ENCODE assay signal across 1 cellular context in the genomic region with DNA sequence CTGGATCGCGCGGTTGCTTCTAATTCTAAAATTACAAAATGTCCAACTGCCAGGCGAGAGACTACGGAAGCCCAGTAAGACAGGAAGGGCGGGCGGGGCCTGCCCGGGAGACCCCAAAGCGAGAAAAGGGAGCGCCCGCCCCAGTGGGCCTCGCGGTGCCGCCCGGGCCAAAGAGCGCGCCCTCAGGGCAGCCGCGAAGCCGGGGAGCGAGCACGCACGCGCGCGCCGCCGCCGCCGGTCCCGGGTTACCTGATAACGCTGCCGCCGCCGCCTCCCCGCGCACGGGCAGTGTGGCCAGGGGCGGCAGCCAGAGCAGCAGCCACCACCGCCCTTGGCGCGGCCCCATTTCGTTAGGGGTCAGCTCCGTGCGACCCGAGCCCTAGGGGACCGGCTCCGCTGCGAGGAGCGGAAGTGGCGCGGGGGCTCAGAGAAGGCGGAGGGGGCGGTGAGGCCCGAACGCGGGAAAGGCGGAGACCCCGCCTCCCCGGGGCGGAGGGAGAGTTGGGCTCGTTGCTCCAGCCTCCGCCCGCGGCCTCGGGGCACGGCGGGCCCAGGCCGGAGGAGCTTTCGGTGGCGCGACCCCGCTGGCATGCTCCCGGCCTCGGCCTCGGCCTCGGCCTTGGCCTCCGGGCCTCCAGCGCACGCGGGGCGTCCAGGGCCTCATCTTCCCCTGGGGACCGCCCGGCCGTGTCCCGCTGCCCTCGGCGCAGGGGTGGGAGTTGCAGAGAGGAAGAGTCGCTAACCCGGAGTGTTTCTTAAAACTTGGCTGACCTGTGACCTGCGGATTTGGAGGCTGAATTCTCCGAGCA.
TF ChIP-seq lines count a peak whose summit lies in the region.

A gene with protein sequence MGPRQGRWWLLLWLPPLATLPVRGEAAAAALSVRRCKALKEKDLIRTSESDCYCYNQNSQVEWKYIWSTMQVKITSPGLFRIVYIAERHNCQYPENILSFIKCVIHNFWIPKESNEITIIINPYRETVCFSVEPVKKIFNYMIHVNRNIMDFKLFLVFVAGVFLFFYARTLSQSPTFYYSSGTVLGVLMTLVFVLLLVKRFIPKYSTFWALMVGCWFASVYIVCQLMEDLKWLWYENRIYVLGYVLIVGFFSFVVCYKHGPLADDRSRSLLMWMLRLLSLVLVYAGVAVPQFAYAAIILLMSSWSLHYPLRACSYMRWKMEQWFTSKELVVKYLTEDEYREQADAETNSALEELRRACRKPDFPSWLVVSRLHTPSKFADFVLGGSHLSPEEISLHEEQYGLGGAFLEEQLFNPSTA (minus strand): TSS at position 413 of the 809 bp plus-strand sequence. CDS start 67 bp downstream, at position 346.

TF ChIP-seq in K562, 482 proteins besides CTCF, POLR2A, EP300 and RAD21 (continued from another document and continues in another):
- TF ChIP-seq, protein P1, sequence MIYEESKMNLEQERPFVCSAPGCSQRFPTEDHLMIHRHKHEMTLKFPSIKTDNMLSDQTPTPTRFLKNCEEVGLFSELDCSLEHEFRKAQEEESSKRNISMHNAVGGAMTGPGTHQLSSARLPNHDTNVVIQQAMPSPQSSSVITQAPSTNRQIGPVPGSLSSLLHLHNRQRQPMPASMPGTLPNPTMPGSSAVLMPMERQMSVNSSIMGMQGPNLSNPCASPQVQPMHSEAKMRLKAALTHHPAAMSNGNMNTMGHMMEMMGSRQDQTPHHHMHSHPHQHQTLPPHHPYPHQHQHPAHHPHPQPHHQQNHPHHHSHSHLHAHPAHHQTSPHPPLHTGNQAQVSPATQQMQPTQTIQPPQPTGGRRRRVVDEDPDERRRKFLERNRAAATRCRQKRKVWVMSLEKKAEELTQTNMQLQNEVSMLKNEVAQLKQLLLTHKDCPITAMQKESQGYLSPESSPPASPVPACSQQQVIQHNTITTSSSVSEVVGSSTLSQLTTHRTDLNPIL (CRISPR knock-in tag; IDR thresholded peaks at IDR 0.05) = no peak
- no peak for TF ChIP-seq ZFP1 (CRISPR knock-in tag; IDR thresholded peaks at IDR 0.05)
- no peak for TF ChIP-seq CBX3 (IDR thresholded peaks at IDR 0.05; ENCODE audit: borderline replicate concordance in 1 of 2, low read length in 2 of 2)
- TF ChIP-seq RBFOX2 (IDR thresholded peaks at IDR 0.05; ENCODE audit: low read depth, low read length) = peak; percentile 95
- TF ChIP-seq NBN (IDR thresholded peaks at IDR 0.05; ENCODE audit: low read depth) = no peak
- no peak for TF ChIP-seq GABPB2 (CRISPR knock-in tag; conservative IDR thresholded peaks at IDR 0.05)
- no peak for TF ChIP-seq POLR2AphosphoS2 (IDR thresholded peaks at IDR 0.05; ENCODE audit: low read length)
- TF ChIP-seq, protein P2, sequence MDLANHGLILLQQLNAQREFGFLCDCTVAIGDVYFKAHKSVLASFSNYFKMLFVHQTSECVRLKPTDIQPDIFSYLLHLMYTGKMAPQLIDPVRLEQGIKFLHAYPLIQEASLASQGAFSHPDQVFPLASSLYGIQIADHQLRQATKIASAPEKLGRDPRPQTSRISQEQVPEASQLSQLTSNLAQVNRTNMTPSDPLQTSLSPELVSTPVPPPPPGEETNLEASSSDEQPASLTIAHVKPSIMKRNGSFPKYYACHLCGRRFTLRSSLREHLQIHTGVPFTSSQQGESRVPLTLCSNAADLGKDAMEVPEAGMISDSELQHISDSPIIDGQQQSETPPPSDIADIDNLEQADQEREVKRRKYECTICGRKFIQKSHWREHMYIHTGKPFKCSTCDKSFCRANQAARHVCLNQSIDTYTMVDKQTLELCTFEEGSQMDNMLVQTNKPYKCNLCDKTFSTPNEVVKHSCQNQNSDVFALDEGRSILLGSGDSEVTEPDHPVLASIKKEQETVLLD (IDR thresholded peaks at IDR 0.05) = peak; percentile 34; the same call in 1 of the 2 replicates
- TF ChIP-seq KDM2B (CRISPR knock-in tag; IDR thresholded peaks at IDR 0.05) = no peak
- no peak for TF ChIP-seq POU5F1 (IDR thresholded peaks at IDR 0.05; ENCODE audit: borderline replicate concordance, low read depth, low read length, partially characterized antibody)
- no peak for TF ChIP-seq PYGO2 (tag; IDR thresholded peaks at IDR 0.05)
- no peak for TF ChIP-seq ZNF436 (CRISPR knock-in tag; IDR thresholded peaks at IDR 0.05)
- TF ChIP-seq, protein P3, sequence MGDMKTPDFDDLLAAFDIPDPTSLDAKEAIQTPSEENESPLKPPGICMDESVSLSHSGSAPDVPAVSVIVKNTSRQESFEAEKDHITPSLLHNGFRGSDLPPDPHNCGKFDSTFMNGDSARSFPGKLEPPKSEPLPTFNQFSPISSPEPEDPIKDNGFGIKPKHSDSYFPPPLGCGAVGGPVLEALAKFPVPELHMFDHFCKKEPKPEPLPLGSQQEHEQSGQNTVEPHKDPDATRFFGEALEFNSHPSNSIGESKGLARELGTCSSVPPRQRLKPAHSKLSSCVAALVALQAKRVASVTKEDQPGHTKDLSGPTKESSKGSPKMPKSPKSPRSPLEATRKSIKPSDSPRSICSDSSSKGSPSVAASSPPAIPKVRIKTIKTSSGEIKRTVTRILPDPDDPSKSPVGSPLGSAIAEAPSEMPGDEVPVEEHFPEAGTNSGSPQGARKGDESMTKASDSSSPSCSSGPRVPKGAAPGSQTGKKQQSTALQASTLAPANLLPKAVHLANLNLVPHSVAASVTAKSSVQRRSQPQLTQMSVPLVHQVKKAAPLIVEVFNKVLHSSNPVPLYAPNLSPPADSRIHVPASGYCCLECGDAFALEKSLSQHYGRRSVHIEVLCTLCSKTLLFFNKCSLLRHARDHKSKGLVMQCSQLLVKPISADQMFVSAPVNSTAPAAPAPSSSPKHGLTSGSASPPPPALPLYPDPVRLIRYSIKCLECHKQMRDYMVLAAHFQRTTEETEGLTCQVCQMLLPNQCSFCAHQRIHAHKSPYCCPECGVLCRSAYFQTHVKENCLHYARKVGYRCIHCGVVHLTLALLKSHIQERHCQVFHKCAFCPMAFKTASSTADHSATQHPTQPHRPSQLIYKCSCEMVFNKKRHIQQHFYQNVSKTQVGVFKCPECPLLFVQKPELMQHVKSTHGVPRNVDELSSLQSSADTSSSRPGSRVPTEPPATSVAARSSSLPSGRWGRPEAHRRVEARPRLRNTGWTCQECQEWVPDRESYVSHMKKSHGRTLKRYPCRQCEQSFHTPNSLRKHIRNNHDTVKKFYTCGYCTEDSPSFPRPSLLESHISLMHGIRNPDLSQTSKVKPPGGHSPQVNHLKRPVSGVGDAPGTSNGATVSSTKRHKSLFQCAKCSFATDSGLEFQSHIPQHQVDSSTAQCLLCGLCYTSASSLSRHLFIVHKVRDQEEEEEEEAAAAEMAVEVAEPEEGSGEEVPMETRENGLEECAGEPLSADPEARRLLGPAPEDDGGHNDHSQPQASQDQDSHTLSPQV (IDR thresholded peaks at IDR 0.05) = peak; percentile 84; the same call in 1 of the 2 replicates
- TF ChIP-seq KAT7 (CRISPR knock-in tag; IDR thresholded peaks at IDR 0.05; ENCODE audit: borderline replicate concordance) = peak; percentile 83; the same call in 1 of the 2 replicates
- TF ChIP-seq, protein P4, sequence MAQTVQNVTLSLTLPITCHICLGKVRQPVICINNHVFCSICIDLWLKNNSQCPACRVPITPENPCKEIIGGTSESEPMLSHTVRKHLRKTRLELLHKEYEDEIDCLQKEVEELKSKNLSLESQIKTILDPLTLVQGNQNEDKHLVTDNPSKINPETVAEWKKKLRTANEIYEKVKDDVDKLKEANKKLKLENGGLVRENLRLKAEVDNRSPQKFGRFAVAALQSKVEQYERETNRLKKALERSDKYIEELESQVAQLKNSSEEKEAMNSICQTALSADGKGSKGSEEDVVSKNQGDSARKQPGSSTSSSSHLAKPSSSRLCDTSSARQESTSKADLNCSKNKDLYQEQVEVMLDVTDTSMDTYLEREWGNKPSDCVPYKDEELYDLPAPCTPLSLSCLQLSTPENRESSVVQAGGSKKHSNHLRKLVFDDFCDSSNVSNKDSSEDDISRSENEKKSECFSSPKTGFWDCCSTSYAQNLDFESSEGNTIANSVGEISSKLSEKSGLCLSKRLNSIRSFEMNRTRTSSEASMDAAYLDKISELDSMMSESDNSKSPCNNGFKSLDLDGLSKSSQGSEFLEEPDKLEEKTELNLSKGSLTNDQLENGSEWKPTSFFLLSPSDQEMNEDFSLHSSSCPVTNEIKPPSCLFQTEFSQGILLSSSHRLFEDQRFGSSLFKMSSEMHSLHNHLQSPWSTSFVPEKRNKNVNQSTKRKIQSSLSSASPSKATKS (CRISPR knock-in tag; IDR thresholded peaks at IDR 0.05) = no peak
- no peak for TF ChIP-seq ZNF133 (CRISPR knock-in tag; IDR thresholded peaks at IDR 0.05)
- TF ChIP-seq BRF1 (IDR thresholded peaks at IDR 0.05; ENCODE audit: borderline replicate concordance, extremely low read depth, insufficient read length) = no peak
- no peak for TF ChIP-seq ZNF175 (CRISPR knock-in tag; IDR thresholded peaks at IDR 0.05; ENCODE audit: low read depth)
- TF ChIP-seq, protein P5, sequence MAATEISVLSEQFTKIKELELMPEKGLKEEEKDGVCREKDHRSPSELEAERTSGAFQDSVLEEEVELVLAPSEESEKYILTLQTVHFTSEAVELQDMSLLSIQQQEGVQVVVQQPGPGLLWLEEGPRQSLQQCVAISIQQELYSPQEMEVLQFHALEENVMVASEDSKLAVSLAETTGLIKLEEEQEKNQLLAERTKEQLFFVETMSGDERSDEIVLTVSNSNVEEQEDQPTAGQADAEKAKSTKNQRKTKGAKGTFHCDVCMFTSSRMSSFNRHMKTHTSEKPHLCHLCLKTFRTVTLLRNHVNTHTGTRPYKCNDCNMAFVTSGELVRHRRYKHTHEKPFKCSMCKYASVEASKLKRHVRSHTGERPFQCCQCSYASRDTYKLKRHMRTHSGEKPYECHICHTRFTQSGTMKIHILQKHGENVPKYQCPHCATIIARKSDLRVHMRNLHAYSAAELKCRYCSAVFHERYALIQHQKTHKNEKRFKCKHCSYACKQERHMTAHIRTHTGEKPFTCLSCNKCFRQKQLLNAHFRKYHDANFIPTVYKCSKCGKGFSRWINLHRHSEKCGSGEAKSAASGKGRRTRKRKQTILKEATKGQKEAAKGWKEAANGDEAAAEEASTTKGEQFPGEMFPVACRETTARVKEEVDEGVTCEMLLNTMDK (IDR thresholded peaks at IDR 0.05; ENCODE audit: borderline replicate concordance, insufficient read depth, low read depth, low read length, poor library complexity, severe bottlenecking) = no peak
- TF ChIP-seq, protein P6, sequence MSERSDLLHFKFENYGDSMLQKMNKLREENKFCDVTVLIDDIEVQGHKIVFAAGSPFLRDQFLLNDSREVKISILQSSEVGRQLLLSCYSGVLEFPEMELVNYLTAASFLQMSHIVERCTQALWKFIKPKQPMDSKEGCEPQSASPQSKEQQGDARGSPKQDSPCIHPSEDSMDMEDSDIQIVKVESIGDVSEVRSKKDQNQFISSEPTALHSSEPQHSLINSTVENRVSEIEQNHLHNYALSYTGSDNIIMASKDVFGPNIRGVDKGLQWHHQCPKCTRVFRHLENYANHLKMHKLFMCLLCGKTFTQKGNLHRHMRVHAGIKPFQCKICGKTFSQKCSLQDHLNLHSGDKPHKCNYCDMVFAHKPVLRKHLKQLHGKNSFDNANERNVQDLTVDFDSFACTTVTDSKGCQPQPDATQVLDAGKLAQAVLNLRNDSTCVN (CRISPR knock-in tag; IDR thresholded peaks at IDR 0.05) = no peak
- TF ChIP-seq, protein P7, sequence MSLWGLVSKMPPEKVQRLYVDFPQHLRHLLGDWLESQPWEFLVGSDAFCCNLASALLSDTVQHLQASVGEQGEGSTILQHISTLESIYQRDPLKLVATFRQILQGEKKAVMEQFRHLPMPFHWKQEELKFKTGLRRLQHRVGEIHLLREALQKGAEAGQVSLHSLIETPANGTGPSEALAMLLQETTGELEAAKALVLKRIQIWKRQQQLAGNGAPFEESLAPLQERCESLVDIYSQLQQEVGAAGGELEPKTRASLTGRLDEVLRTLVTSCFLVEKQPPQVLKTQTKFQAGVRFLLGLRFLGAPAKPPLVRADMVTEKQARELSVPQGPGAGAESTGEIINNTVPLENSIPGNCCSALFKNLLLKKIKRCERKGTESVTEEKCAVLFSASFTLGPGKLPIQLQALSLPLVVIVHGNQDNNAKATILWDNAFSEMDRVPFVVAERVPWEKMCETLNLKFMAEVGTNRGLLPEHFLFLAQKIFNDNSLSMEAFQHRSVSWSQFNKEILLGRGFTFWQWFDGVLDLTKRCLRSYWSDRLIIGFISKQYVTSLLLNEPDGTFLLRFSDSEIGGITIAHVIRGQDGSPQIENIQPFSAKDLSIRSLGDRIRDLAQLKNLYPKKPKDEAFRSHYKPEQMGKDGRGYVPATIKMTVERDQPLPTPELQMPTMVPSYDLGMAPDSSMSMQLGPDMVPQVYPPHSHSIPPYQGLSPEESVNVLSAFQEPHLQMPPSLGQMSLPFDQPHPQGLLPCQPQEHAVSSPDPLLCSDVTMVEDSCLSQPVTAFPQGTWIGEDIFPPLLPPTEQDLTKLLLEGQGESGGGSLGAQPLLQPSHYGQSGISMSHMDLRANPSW (CRISPR knock-in tag; IDR thresholded peaks at IDR 0.05) = no peak
- TF ChIP-seq, protein P8, sequence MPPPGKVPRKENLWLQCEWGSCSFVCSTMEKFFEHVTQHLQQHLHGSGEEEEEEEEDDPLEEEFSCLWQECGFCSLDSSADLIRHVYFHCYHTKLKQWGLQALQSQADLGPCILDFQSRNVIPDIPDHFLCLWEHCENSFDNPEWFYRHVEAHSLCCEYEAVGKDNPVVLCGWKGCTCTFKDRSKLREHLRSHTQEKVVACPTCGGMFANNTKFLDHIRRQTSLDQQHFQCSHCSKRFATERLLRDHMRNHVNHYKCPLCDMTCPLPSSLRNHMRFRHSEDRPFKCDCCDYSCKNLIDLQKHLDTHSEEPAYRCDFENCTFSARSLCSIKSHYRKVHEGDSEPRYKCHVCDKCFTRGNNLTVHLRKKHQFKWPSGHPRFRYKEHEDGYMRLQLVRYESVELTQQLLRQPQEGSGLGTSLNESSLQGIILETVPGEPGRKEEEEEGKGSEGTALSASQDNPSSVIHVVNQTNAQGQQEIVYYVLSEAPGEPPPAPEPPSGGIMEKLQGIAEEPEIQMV (tag; conservative IDR thresholded peaks at IDR 0.05; ENCODE audit: low read depth) = no peak
- no peak for TF ChIP-seq HMG20B (CRISPR knock-in tag; IDR thresholded peaks at IDR 0.05)
- TF ChIP-seq HDGF (IDR thresholded peaks at IDR 0.05) = no peak
- TF ChIP-seq XRCC5 (IDR thresholded peaks at IDR 0.05; ENCODE audit: low read depth, low read length) = 0 out of 2 replicates have a peak, but pooled peaks have one; percentile 18
- no peak for TF ChIP-seq MAFG (tag; conservative IDR thresholded peaks at IDR 0.05)
- no peak for TF ChIP-seq HDAC3 (IDR thresholded peaks at IDR 0.05; ENCODE audit: borderline replicate concordance, partially characterized antibody)
- no peak for TF ChIP-seq TEAD4 (IDR thresholded peaks at IDR 0.05; ENCODE audit: low read length)
- no peak for TF ChIP-seq TEAD4 (CRISPR knock-in tag; IDR thresholded peaks at IDR 0.05; ENCODE audit: borderline replicate concordance)
- TF ChIP-seq, protein P9, sequence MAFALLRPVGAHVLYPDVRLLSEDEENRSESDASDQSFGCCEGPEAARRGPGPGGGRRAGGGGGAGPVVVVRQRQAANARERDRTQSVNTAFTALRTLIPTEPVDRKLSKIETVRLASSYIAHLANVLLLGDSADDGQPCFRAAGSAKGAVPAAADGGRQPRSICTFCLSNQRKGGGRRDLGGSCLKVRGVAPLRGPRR (CRISPR knock-in tag; IDR thresholded peaks at IDR 0.05) = no peak
- TF ChIP-seq, protein P10, sequence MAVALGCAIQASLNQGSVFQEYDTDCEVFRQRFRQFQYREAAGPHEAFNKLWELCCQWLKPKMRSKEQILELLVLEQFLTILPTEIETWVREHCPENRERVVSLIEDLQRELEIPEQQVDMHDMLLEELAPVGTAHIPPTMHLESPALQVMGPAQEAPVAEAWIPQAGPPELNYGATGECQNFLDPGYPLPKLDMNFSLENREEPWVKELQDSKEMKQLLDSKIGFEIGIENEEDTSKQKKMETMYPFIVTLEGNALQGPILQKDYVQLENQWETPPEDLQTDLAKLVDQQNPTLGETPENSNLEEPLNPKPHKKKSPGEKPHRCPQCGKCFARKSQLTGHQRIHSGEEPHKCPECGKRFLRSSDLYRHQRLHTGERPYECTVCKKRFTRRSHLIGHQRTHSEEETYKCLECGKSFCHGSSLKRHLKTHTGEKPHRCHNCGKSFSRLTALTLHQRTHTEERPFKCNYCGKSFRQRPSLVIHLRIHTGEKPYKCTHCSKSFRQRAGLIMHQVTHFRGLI (CRISPR knock-in tag; IDR thresholded peaks at IDR 0.05) = no peak
- TF ChIP-seq PML (IDR thresholded peaks at IDR 0.05; ENCODE audit: low read length) = peak; percentile 32; the same call in 1 of the 2 replicates
- TF ChIP-seq ZC3H8 (IDR thresholded peaks at IDR 0.05) = no peak
- no peak for TF ChIP-seq NCOA6 (IDR thresholded peaks at IDR 0.05)
